Comparison of ENCODE assay signal across 12 cellular contexts in genomic region chr2:217857624-217858506, GRCh38.
DNase-seq lines count a peak whose midpoint lies in the region; ATAC-seq and TF ChIP-seq lines count a peak whose summit lies in the region.
"Had no signal": no experiment of that assay in that cellular context is flagged by ENCODE, and none has a peak within 500 bp of the region (broad histone marks: within the 10 kb centered on the region; RNA-seq: fewer than 3 reads in every experiment).

No MANE protein-coding gene starts in this region.

- H3K4me3 ChIP-seq in GM23248 (peak overlapping the region; percentile 17; the same call in 1 of the 2 replicates), dorsolateral prefrontal cortex (peak overlapping the region in 56 of 59 donors; percentile 4 to 66 (median 42)), mesodermal cell (ENCODE audit: extremely low read depth, insufficient read depth, low read length, poor library complexity, severe bottlenecking) (peak overlapping the region; percentile 5), skin epidermis (no peak overlapping the region)

- H3K79me2 ChIP-seq in GM23248 (ENCODE audit: insufficient read depth), result peaks cover 45% of the 10 kb centered on the region

- H2AFZ ChIP-seq in GM23248, result no peak overlapping the region

- peaks cover 26% of the 10 kb centered on the region for H3K27me3 Mint-ChIP-seq in T-helper 17 cell
- H3K27me3 Mint-ChIP-seq: activated CD4-positive, alpha-beta T cell treated with anti-CD3 and anti-CD28 coated beads, Interleukin-2, amount 10 ng/mL, durations not matched to agents 24 days and 14 days had no signal

- peaks cover 39% of the 10 kb centered on the region for H3K4me1 ChIP-seq in GM23248 (ENCODE audit: insufficient read depth)
- H3K4me1 ChIP-seq in mesodermal cell (ENCODE audit: control insufficient read depth, insufficient read depth, low read length, poor library complexity, severe bottlenecking), result peaks cover 23% of the 10 kb centered on the region

- peaks cover 39% of the 10 kb centered on the region for H3F3A ChIP-seq in GM23248 (ENCODE audit: insufficient read depth)

- no peak overlapping the region for H3K4me3 Mint-ChIP-seq in T-helper 17 cell
- H3K4me3 Mint-ChIP-seq: activated CD4-positive, alpha-beta T cell treated with anti-CD3 and anti-CD28 coated beads, Interleukin-2, amount 10 ng/mL, durations not matched to agents 24 days and 14 days; dendritic cell treated with granulocyte-macrophage colony-stimulating factor and Interleukin-4, amounts not matched to agents 40 ng/mL and 50 ng/mL, for 4 days had no signal

- no peaks in the 10 kb centered on the region for H3K27me3 ChIP-seq in GM23248 (replicated peaks; ENCODE audit: insufficient read depth)
- H3K27me3 ChIP-seq in dorsolateral prefrontal cortex, result no peaks in the 10 kb centered on the region

- WGBS in GM23248 (ENCODE audit: low coverage in 1 of 2, low lambda C conversion rate in 2 of 2, missing lambda C conversion rate in 2 of 2), 2 experiments, result 36 to 37% methylated on average over 15 to 20 of the region's 20 CpGs
- 87 to 88% methylated on average over 12 to 13 of the region's 20 CpGs for WGBS in mesodermal cell (ENCODE audit: insufficient coverage in 2 of 2), 2 experiments

- no peaks in the 10 kb centered on the region for H4K20me1 ChIP-seq in GM23248 (ENCODE audit: insufficient read depth)

- H3K9ac ChIP-seq in GM23248, result peak overlapping the region; percentile 63

- peaks cover 3% of the 10 kb centered on the region for H3K4me1 Mint-ChIP-seq in T-helper 17 cell
- H3K4me1 Mint-ChIP-seq: activated CD4-positive, alpha-beta T cell treated with anti-CD3 and anti-CD28 coated beads, Interleukin-2, amount 10 ng/mL, durations not matched to agents 24 days and 14 days had no signal

- peak overlapping the region; percentile 72 for H3K4me2 ChIP-seq in GM23248 (ENCODE audit: unreplicated experiment)

- no peaks in the 10 kb centered on the region for H3K9me2 ChIP-seq in GM23248 (ENCODE audit: insufficient read depth)

- TF ChIP-seq CTCF in dorsolateral prefrontal cortex (IDR thresholded peaks at IDR 0.05 in 54 of 56, conservative IDR thresholded peaks at IDR 0.05 in 2 of 56; ENCODE audit: low read depth in 1 of 56, partially characterized antibody in 56 of 56), result no peak

- peak overlapping the region; percentile 96 for H3K27ac ChIP-seq in GM23248
- peak overlapping the region in 38 of 59 donors; percentile 1 to 84 (median 46) for H3K27ac ChIP-seq in dorsolateral prefrontal cortex
- H3K27ac ChIP-seq in mesodermal cell (ENCODE audit: low read depth, low read length, severe bottlenecking), result peak overlapping the region; percentile 72
- H3K27ac ChIP-seq in skin epidermis, result peak overlapping the region in 14 of 21 experiments; percentile 2 to 74 (median 58)

- no peaks in the 10 kb centered on the region for H3K36me3 Mint-ChIP-seq in T-helper 17 cell (ENCODE audit: low read depth)

- intact Hi-C loops in dorsolateral prefrontal cortex (cut with DNase I), result loop anchor here in 1 of 2 donors (2.0 kb wide), 1 partner anchor 19 kb away; no protein-coding TSS in a partner anchor

- H3K9me3 ChIP-seq in GM23248 (ENCODE audit: low read depth), result no peaks in the 10 kb centered on the region
- no peaks in the 10 kb centered on the region for H3K9me3 ChIP-seq in mesodermal cell (ENCODE audit: control insufficient read depth, low read length)
- H3K9me3 ChIP-seq in T-helper 17 cell (ENCODE audit: control insufficient read depth, low read length, poor library complexity, severe bottlenecking), result no peaks in the 10 kb centered on the region

- H3K36me3 ChIP-seq in GM23248 (ENCODE audit: low read depth), result peaks cover 18% of the 10 kb centered on the region
- peaks cover 19% of the 10 kb centered on the region for H3K36me3 ChIP-seq in mesodermal cell (ENCODE audit: control insufficient read depth, insufficient read depth, low read length)

- ATAC-seq in HG03095 (IDR thresholded peaks at IDR 0.05; ENCODE audit: unreplicated experiment), result no peak
- no peak for ATAC-seq in T-helper 17 cell

- no peak overlapping the region for H3K27ac Mint-ChIP-seq in T-helper 17 cell
- H3K27ac Mint-ChIP-seq: activated CD4-positive, alpha-beta T cell treated with anti-CD3 and anti-CD28 coated beads, Interleukin-2, amount 10 ng/mL, durations not matched to agents 24 days and 14 days; dendritic cell treated with granulocyte-macrophage colony-stimulating factor and Interleukin-4, amounts not matched to agents 40 ng/mL and 50 ng/mL, for 4 days had no signal

- in situ Hi-C loops in GM23248 (cut with MboI), result no loop called here

- DNase-seq in GM23248, result no peak
- no peak for DNase-seq in dorsolateral prefrontal cortex
- no peak for DNase-seq in NCI-H1436 (lab: John Stamatoyannopoulos, UW)
- DNase-seq in stimulated activated CD8-positive, alpha-beta memory T cell treated with anti-CD3 and anti-CD28 coated beads, Interleukin-4, amount 100 ng/mL, for 48 hours, result no peak
- DNase-seq in T-helper 17 cell, result no peak
- DNase-seq: activated CD4-positive, alpha-beta T cell treated with anti-CD3 and anti-CD28 coated beads, Interleukin-2, amount 10 ng/mL, durations not matched to agents 24 days and 14 days; activated gamma-delta T cell; foreskin melanocyte had no signal

Comparison
In these comparisons a context has a peak if more than half of its experiments do, and no peak if none do; other contexts are left out.
1. H3K27ac ChIP-seq: peak in every context shown above with its lines; median percentile 96 in GM23248; 72 in mesodermal cell; 58 in skin epidermis; 46 in dorsolateral prefrontal cortex.
2. H3K4me3 ChIP-seq: peak in GM23248 (single experiment), dorsolateral prefrontal cortex (56 of 59) and mesodermal cell (single experiment); none in skin epidermis (0 of 7).